ENCODE assay signal across 26 cellular contexts in genomic region chr4:1997712-1998111, GRCh38.
"Had no signal": no experiment of that assay in that cellular context is flagged by ENCODE, and none has a peak within 500 bp of the region (broad histone marks: within the 10 kb centered on the region; RNA-seq: fewer than 3 reads in every experiment).

No MANE protein-coding gene starts in this region.

- H3K4me3 ChIP-seq: esophagus muscularis mucosa, gastrocnemius medialis, left ventricle myocardium inferior, psoas muscle, tibial nerve, vagina had no signal

- H3K27me3 Mint-ChIP-seq: activated B cell treated with CpG ODN at 0.5 μM for 24 hours; activated CD4-positive, alpha-beta T cell treated with anti-CD3 and anti-CD28 coated beads for 36 hours; activated naive CD4-positive, alpha-beta T cell treated with anti-CD3 and anti-CD28 coated beads, Interleukin-2, amount 50 U/mL, for 24 hours; stimulated activated naive CD8-positive, alpha-beta T cell treated with anti-CD3 and anti-CD28 coated beads, Interleukin-15, Interleukin-2, amounts not matched to agents 100 ng/mL and 50 ng/mL, for 24 hours had no signal

- H3K27ac ChIP-seq: brain microvascular endothelial cell, esophagus muscularis mucosa, gastrocnemius medialis, left ventricle myocardium inferior, psoas muscle, tibial nerve, vagina had no signal

- H3K9me3 ChIP-seq: gastrocnemius medialis, psoas muscle, vagina had no signal

- H3K27me3 ChIP-seq: brain microvascular endothelial cell, esophagus muscularis mucosa, gastrocnemius medialis, tibial nerve, vagina had no signal

- H3K27ac Mint-ChIP-seq: activated B cell treated with CpG ODN at 0.5 μM for 24 hours; activated CD4-positive, alpha-beta T cell treated with anti-CD3 and anti-CD28 coated beads for 36 hours; activated naive CD4-positive, alpha-beta T cell treated with anti-CD3 and anti-CD28 coated beads, Interleukin-2, amount 50 U/mL, for 24 hours; activated T-cell treated with anti-CD3 and anti-CD28 coated beads, Interleukin-2, amount 50 U/mL, for 72 hours; mesothelial cell of epicardium; natural killer cell; stimulated activated naive CD8-positive, alpha-beta T cell treated with anti-CD3 and anti-CD28 coated beads, Interleukin-15, Interleukin-2, amounts not matched to agents 100 ng/mL and 50 ng/mL, for 24 hours had no signal

- H3K4me1 ChIP-seq: psoas muscle had no signal

- ATAC-seq: activated CD4-positive, alpha-beta T cell treated with anti-CD3 and anti-CD28 coated beads for 36 hours; activated T-cell treated with anti-CD3 and anti-CD28 coated beads, Interleukin-2, amount 50 U/mL, for 72 hours; gastrocnemius medialis; natural killer cell; psoas muscle; right cardiac atrium had no signal

- DNase-seq: activated B cell treated with CpG ODN at 0.5 μM for 24 hours; activated CD4-positive, alpha-beta T cell treated with anti-CD3 and anti-CD28 coated beads for 36 hours; activated CD4-positive, alpha-beta T cell treated with anti-CD3 and anti-CD28 coated beads, Interleukin-2, amount 50 U/mL, for 4 hours; activated effector memory CD4-positive, alpha-beta T cell treated with Interleukin-2 at 50 U/mL for 16 hours; activated T-cell treated with anti-CD3 and anti-CD28 coated beads, Interleukin-2, amount 50 U/mL, for 72 hours; aorta; brain microvascular endothelial cell; caudate nucleus; dermis blood vessel endothelial cell; effector memory CD4-positive, alpha-beta T cell; gastrocnemius medialis; hypothalamus; left ventricle myocardium inferior; natural killer cell; psoas muscle; right cardiac atrium; stimulated activated CD4-positive, alpha-beta T cell treated with anti-CD3 and anti-CD28 coated beads, Interleukin-1b, Interleukin-23, amount 100 ng/mL, for 48 hours; substantia nigra; T-helper 1 cell had no signal

- H3K4me1 Mint-ChIP-seq: mesothelial cell of epicardium had no signal

- H3K4me3 Mint-ChIP-seq: activated B cell treated with CpG ODN at 0.5 μM for 24 hours; activated CD4-positive, alpha-beta T cell treated with anti-CD3 and anti-CD28 coated beads for 36 hours; activated naive CD4-positive, alpha-beta T cell treated with anti-CD3 and anti-CD28 coated beads, Interleukin-2, amount 50 U/mL, for 24 hours; activated T-cell treated with anti-CD3 and anti-CD28 coated beads, Interleukin-2, amount 50 U/mL, for 72 hours; mesothelial cell of epicardium; natural killer cell; stimulated activated naive CD8-positive, alpha-beta T cell treated with anti-CD3 and anti-CD28 coated beads, Interleukin-15, Interleukin-2, amounts not matched to agents 100 ng/mL and 50 ng/mL, for 24 hours had no signal

- FAIRE-seq: endothelial cell of umbilical vein had no signal

- H3K36me3 ChIP-seq: brain microvascular endothelial cell, vagina had no signal
